Comparison of ENCODE assay signal across 8 cellular contexts in the genomic region with DNA sequence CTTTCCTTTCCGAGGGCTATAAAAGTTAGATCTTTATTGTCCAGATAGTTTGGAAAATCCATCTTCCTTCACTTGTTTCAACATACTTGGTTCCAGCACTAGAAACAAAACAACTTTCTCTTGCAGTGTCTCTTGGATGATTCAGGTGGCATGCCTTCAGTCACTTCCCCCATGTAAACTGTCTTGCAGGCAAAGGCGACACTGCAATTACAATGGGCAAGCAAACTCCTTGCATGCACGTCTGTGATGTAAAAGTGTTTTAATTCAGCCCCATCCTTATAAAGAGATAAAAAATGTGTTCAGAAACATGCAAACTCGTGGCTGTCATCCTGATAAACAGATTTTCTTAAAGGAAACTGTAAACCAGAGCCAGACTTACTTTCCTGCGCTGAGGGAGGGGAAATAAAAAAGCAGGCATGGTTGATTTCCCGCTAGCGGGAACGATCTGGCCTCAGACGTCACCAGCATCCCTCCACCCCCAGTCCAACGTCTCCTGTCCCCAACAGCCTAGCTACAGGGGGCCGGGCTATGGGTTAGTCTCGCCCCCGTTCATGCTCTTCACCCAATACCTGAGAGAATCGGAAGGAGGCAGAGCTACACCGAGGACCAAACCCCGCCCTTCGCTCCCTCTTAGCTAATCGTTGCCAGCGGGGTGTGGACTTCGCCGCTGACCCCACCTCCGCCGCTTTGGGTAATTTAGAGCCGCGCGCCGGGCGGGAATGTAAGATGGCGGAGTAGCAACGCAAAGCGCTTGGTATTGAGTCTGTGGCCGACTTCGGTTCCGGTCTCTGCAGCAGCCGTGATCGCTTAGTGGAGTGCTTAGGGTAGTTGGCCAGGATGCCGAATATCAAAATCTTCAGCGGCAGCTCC. TPM values are rescaled to one million over a fixed set of nuclear protein-coding genes. Genes with fewer than 3 reads are reported as not detected.
DNase-seq lines count a peak whose midpoint lies in the region; ATAC-seq and TF ChIP-seq lines count a peak whose summit lies in the region.

A gene (plus strand): TSS at position 719 of the 870 bp plus-strand sequence. CDS start 119 bp downstream, at position 838.

- DNase-seq in BE2C (peak; percentile 90), GM19240 (ENCODE audit: insufficient read length, low spot score) (peak; percentile 72), NCI-H526 (lab: John Stamatoyannopoulos, UW) (peak; percentile 95 to 98), colonic mucosa (peak; percentile 86), left colon (peak; percentile 90 to 92)
- DNase-seq in activated CD4-positive, alpha-beta T cell treated with anti-CD3 and anti-CD28 coated beads for 48 hours: peak; percentile 91
- peak; percentile 91 for DNase-seq in stimulated activated CD4-positive, alpha-beta T cell treated with anti-CD3 and anti-CD28 coated beads, Interleukin-1b, Interleukin-23, amount 100 ng/mL, for 48 hours

- peak; percentile 99 for ATAC-seq in HG03460 (IDR thresholded peaks at IDR 0.05; ENCODE audit: unreplicated experiment)
- ATAC-seq in left colon: peak; percentile 100

- H3K9ac ChIP-seq in colonic mucosa (ENCODE audit: low read depth in 2 of 2, low read length in 2 of 2): peak within 1 kb of the TSS; percentile 54 to 56

- H3K4me1 ChIP-seq in BE2C (no peaks in the 10 kb centered on the region), colonic mucosa (no peaks in the 10 kb centered on the region)

- peak within 1 kb of the TSS; percentile 69 for H3K27ac ChIP-seq in colonic mucosa

- peak within 1 kb of the TSS; percentile 85 for H3K4me3 ChIP-seq in BE2C (ENCODE audit: low read depth, low read length)
- peak within 1 kb of the TSS; percentile 50 for H3K4me3 ChIP-seq in colonic mucosa

- H3K27me3 ChIP-seq in BE2C (no peaks in the 10 kb centered on the region), colonic mucosa (no peaks in the 10 kb centered on the region)

- H3K36me3 ChIP-seq in BE2C: no peaks in the 10 kb centered on the region
- no peaks in the 10 kb centered on the region for H3K36me3 ChIP-seq in colonic mucosa

- no peaks in the 10 kb centered on the region for H3K9me3 ChIP-seq in BE2C
- H3K9me3 ChIP-seq in colonic mucosa: no peaks in the 10 kb centered on the region

- no peak for TF ChIP-seq CTCF in BE2C (IDR thresholded peaks at IDR 0.05; ENCODE audit: low read depth, low read length)
- TF ChIP-seq CTCF in colonic mucosa (IDR thresholded peaks at IDR 0.05): no peak

- intact Hi-C loops in colonic mucosa (cut with DNase I): no loop called here
- intact Hi-C loops in left colon (cut with DNase I, micrococcal nuclease): no loop called here

RNA-seq across cellular contexts. Expression of the gene that starts here (rescaled TPM):
- 77.3 TPM for polyA plus RNA-seq in BE2C (2012; ENCODE audit: insufficient read depth, insufficient read length, low read depth)
- total RNA-seq in colonic mucosa (10 to 100 TPM; 12.2 to 20.3 TPM), left colon (1 to 10 TPM; 8.1 to 9.4 TPM)

Comparison
In these comparisons a context has a peak if more than half of its experiments do, and no peak if none do; other contexts are left out.
1. Peak in every context shown above with its lines: DNase-seq, ATAC-seq, H3K4me3 ChIP-seq and H3K27ac ChIP-seq.